12 cellular contexts compared by ENCODE assay signal in the genomic region with DNA sequence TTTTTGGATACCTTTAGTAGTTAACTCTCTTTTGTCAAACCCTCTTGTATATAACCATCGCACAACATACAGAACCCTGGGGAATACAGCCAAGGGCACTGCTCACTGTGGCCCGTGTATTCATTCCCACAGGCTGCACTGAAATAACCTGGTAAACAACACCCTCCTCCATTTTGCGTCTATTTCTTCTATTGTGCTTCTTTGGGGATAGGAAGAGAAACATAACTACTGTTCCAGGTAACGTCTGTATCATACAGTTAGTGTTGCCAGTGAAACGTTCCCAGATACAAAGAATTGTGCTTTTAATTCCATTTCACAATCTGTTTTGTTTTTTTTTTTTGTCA. TPM values are rescaled to one million over a fixed set of nuclear protein-coding genes. Genes with fewer than 3 reads are reported as not detected.
DNase-seq lines count a peak whose midpoint lies in the region; ATAC-seq, FAIRE-seq and TF ChIP-seq lines count a peak whose summit lies in the region.
"Had no signal": no experiment of that assay in that cellular context is flagged by ENCODE, and none has a peak within 500 bp of the region (broad histone marks: within the 10 kb centered on the region; RNA-seq: fewer than 3 reads in every experiment).

No MANE protein-coding gene starts in this region.

- TF ChIP-seq CTCF in SK-N-SH (IDR thresholded peaks at IDR 0.05) (no peak), HepG2 (CRISPR knock-in tag; IDR thresholded peaks at IDR 0.05) (no peak)

- no peaks in the 10 kb centered on the region for H3K9me3 Mint-ChIP-seq in activated naive CD8-positive, alpha-beta T cell (ENCODE audit: low read depth)

- POLR2A ChIA-PET in SK-N-SH (lab: Yijun Ruan, JAX), result no interaction called here
- POLR2A ChIA-PET in HepG2 (lab: Yijun Ruan, JAX), result interaction anchor here (1.0 to 2.0 kb wide), 4 partner anchors 14 to 209 kb away, joined by 3 to 12 read pairs (median 4); partner anchors contain the start of gene ANKRD13A

- peaks cover 0 to 13% of the 10 kb centered on the region in 2 experiments; a peak in 3 of 4 replicates for H3K4me1 ChIP-seq in SK-N-SH (ENCODE audit: control insufficient read depth in 1 of 2, insufficient read depth in 2 of 2, low read depth in 1 of 2, low read length in 1 of 2)
- peaks cover 95% of the 10 kb centered on the region for H3K4me1 ChIP-seq in HepG2 (ENCODE audit: insufficient read depth, low read length)

- BruUV-seq in HepG2 (replicated peaks; lab: Mats Ljungman, UMichigan), result no TSS peak

- peak overlapping the region; percentile 9; the same call in 1 of the 2 replicates for H3K4me2 ChIP-seq in SK-N-SH
- peak overlapping the region; percentile 76 for H3K4me2 ChIP-seq in HepG2 (ENCODE audit: low read depth, low read length)

- no peaks in the 10 kb centered on the region for H3K9me2 ChIP-seq in SK-N-SH

- no peaks in the 10 kb centered on the region for H3K27me3 Mint-ChIP-seq in activated naive CD8-positive, alpha-beta T cell

- H3K4me1 Mint-ChIP-seq in activated naive CD8-positive, alpha-beta T cell (ENCODE audit: low read depth), result peaks cover 29% of the 10 kb centered on the region

- CTCF ChIA-PET in SK-N-SH (lab: Yijun Ruan, JAX), result interaction anchor here (1.2 kb wide), 1 partner anchor 10 kb away, joined by 5 read pairs; no protein-coding TSS in a partner anchor
- CTCF ChIA-PET in HepG2 (lab: Yijun Ruan, JAX; ENCODE audit: low intra/inter-chr PET ratio, low total read pairs), result no interaction called here

- TF ChIP-seq EP300 in SK-N-SH (IDR thresholded peaks at IDR 0.05; ENCODE audit: borderline replicate concordance in 1 of 2, low read depth in 1 of 2, low read length in 1 of 2) (no peak), HepG2 (IDR thresholded peaks at IDR 0.05; ENCODE audit: low read depth in 2 of 2, low read length in 2 of 2) (no peak), HepG2 (CRISPR knock-in tag; IDR thresholded peaks at IDR 0.05; ENCODE audit: borderline replicate concordance) (no peak)

- TF ChIP-seq POLR2A in HepG2 (IDR thresholded peaks at IDR 0.05; ENCODE audit: insufficient read depth in 1 of 2, low read depth in 2 of 2, low read length in 2 of 2), result no peak

- H4K20me1 ChIP-seq in SK-N-SH (ENCODE audit: insufficient read depth) (peaks cover 6% of the 10 kb centered on the region; the same call in 1 of the 2 replicates), HepG2 (ENCODE audit: insufficient read depth, low read length) (no peaks in the 10 kb centered on the region)

- H3K9me3 ChIP-seq in SK-N-SH, result no peaks in the 10 kb centered on the region
- no peaks in the 10 kb centered on the region for H3K9me3 ChIP-seq in HepG2 (ENCODE audit: low read length)

- H3K27me3 ChIP-seq in SK-N-SH (ENCODE audit: insufficient read depth) (no peaks in the 10 kb centered on the region), HepG2 (ENCODE audit: control insufficient read depth in 1 of 2, insufficient read depth in 2 of 2, low read length in 2 of 2) (no peaks in the 10 kb centered on the region)

- H3K27ac Mint-ChIP-seq in activated naive CD8-positive, alpha-beta T cell, result peak overlapping the region; percentile 75

- H3K79me2 ChIP-seq in SK-N-SH (ENCODE audit: insufficient read depth) (peaks cover 76% of the 10 kb centered on the region; the same call in 1 of the 2 replicates), HepG2 (ENCODE audit: insufficient read depth, low read length) (peaks cover 12% of the 10 kb centered on the region)

- H3K27ac ChIP-seq in SK-N-SH (ENCODE audit: low read depth in 2 of 2, low read length in 1 of 2), result peak overlapping the region; percentile 9 to 75; a peak in 3 of 4 replicates
- H3K27ac ChIP-seq in HepG2 (ENCODE audit: extremely low read length, insufficient read depth, low read length), result peak overlapping the region; percentile 96
- peak overlapping the region; percentile 58 for H3K27ac ChIP-seq in substantia nigra (ENCODE audit: low read depth, low read length, poor library complexity, severe bottlenecking)

- peaks cover 46% of the 10 kb centered on the region for H3F3A ChIP-seq in SK-N-SH (replicated peaks; ENCODE audit: insufficient read depth)

- in situ Hi-C loops in HepG2 (cut with HindIII; ENCODE audit: extremely low pct_ligation_motif_present, low pct_unique_long_range_greater_than_20kb), result no loop called here

- WGBS in SK-N-SH (ENCODE audit: low lambda C conversion rate), result 61% methylated on average over 5 of the region's 5 CpGs
- WGBS in HepG2 (ENCODE audit: low lambda C conversion rate), result 11% methylated on average over 5 of the region's 5 CpGs

- H3K9ac ChIP-seq in SK-N-SH (0 out of 2 replicates have a peak overlapping the region, but pooled peaks have one; percentile 18), HepG2 (ENCODE audit: insufficient read depth, low read depth, low read length) (peak overlapping the region; percentile 78)

- DNase-seq in SK-N-SH, result no peak
- DNase-seq in HepG2 (ENCODE audit: low spot score), result no peak
- DNase-seq in substantia nigra (lab: John Stamatoyannopoulos, UW), result no peak
- DNase-seq in Ammon's horn (ENCODE audit: low spot score), result no peak
- no peak for DNase-seq in cerebellar cortex (ENCODE audit: low spot score)
- DNase-seq: hippocampal formation; NCI-H146; stimulated activated CD8-positive, alpha-beta memory T cell treated with anti-CD3 and anti-CD28 coated beads, Interleukin-4, amount 100 ng/mL, for 48 hours had no signal

- peaks cover 10% of the 10 kb centered on the region for H3K36me3 Mint-ChIP-seq in activated naive CD8-positive, alpha-beta T cell

- no peak for ATAC-seq in SK-N-SH treated with all-trans-retinoic acid at 6 μM for 48 hours
- ATAC-seq in HepG2, result peak; percentile 21
- no peak for ATAC-seq in GM21737 (IDR thresholded peaks at IDR 0.05; ENCODE audit: unreplicated experiment)

- H3K4me3 ChIP-seq in SK-N-SH (ENCODE audit: low read depth in 2 of 2, low read length in 1 of 2) (no peak overlapping the region), HepG2 (replicated peaks in 1 of 3; ENCODE audit: insufficient read depth in 1 of 3, low read depth in 2 of 3, low read length in 3 of 3) (peak overlapping the region in 1 of 3 experiments; percentile 34; a peak in 1 of 6 replicates)

- H3K36me3 ChIP-seq in SK-N-SH (replicated peaks in 1 of 2; ENCODE audit: control insufficient read depth in 1 of 2, insufficient read depth in 2 of 2, low read length in 1 of 2) (peaks cover 39 to 42% of the 10 kb centered on the region in 2 experiments), HepG2 (replicated peaks in 1 of 2; ENCODE audit: control insufficient read depth in 1 of 2, insufficient read depth in 2 of 2, low read length in 2 of 2) (peaks cover 8 to 34% of the 10 kb centered on the region in 2 experiments)

- FAIRE-seq in HepG2 (lab: Jason Lieb, UNC), result no peak
- FAIRE-seq: A204.1 had no signal

- no peak overlapping the region for H2AFZ ChIP-seq in SK-N-SH (ENCODE audit: low read depth)
- H2AFZ ChIP-seq in HepG2 (ENCODE audit: low read length), result no peak overlapping the region

- peak overlapping the region; percentile 36 for H3K4me3 Mint-ChIP-seq in activated naive CD8-positive, alpha-beta T cell

- intact Hi-C loops in HepG2 (cut with micrococcal nuclease; ENCODE audit: unreplicated experiment), result loop anchor here (1.0 to 2.0 kb wide), 2 partner anchors 39 to 52 kb away; partner anchors contain the start of gene ANKRD13A

- TF ChIP-seq RAD21 in SK-N-SH (IDR thresholded peaks at IDR 0.05; ENCODE audit: low read length) (no peak), HepG2 (CRISPR knock-in tag; IDR thresholded peaks at IDR 0.05) (no peak)

RNA-seq across cellular contexts. Expression of gene C12orf76, which starts 9.6 kb away (rescaled TPM):
- 29.2 and 38.3 TPM in 2 replicates for polyA plus RNA-seq in SK-N-SH (2012; rRNA removed)
- polyA plus RNA-seq in SK-N-SH (2012; cell fraction: cytosol; rRNA removed), result 34.8 and 37.0 TPM in 2 replicates
- 34.6 and 50.8 TPM in 2 replicates for polyA plus RNA-seq in SK-N-SH (2012; cell fraction: nucleus; rRNA removed)
- 15.8 and 16.9 TPM in 2 replicates for total RNA-seq in HepG2 (2016; rRNA removed; fragmentation: Illumina TruSeq; extraction: Trizol)
- 6.8 and 8.8 TPM in 2 replicates for total RNA-seq in HepG2 (2016; cell fraction: cytosol; rRNA removed; fragmentation: Illumina TruSeq; extraction: Trizol; ENCODE audit: low read depth)
- 13.7 and 15.4 TPM in 2 replicates for total RNA-seq in HepG2 (2016; cell fraction: insoluble cytoplasmic fraction; rRNA removed; fragmentation: Illumina TruSeq; extraction: Trizol)
- 17.6 and 19.4 TPM in 2 replicates for total RNA-seq in HepG2 (2016; cell fraction: membrane; rRNA removed; fragmentation: Illumina TruSeq; extraction: Trizol)
- total RNA-seq in HepG2 (2016; cell fraction: nucleus; rRNA removed; fragmentation: Illumina TruSeq; extraction: Trizol), result 13.3 and 15.3 TPM in 2 replicates
- 38.4 and 40.6 TPM in 2 replicates for polyA plus RNA-seq in HepG2 (2011; rRNA removed)
- polyA plus RNA-seq in HepG2 (2011; cell fraction: cytosol; rRNA removed), result 34.5 and 40.6 TPM in 2 replicates
- 18.0 and 31.2 TPM in 2 replicates for polyA plus RNA-seq in HepG2 (2011; cell fraction: nucleus; rRNA removed)
- polyA plus RNA-seq in HepG2 (2012), result 33.1 and 35.3 TPM in 2 replicates
- polyA plus RNA-seq in HepG2 (2016; cell fraction: cytosol; fragmentation: Illumina TruSeq; extraction: Trizol; ENCODE audit: low read depth), result 9.1 and 11.1 TPM in 2 replicates
- 14.2 and 15.0 TPM in 2 replicates for polyA plus RNA-seq in HepG2 (2016; cell fraction: insoluble cytoplasmic fraction; fragmentation: Illumina TruSeq; extraction: Trizol; ENCODE audit: low read depth)
- polyA plus RNA-seq in HepG2 (2016; cell fraction: membrane; fragmentation: Illumina TruSeq; extraction: Trizol; ENCODE audit: low read depth), result 15.2 and 16.5 TPM in 2 replicates
- polyA plus RNA-seq in HepG2 (2016; cell fraction: nucleus; fragmentation: Illumina TruSeq; extraction: Trizol; ENCODE audit: insufficient read depth, low read depth), result 31.0 and 32.0 TPM in 2 replicates
- 7.5 and 15.0 TPM in 2 replicates for polyA minus RNA-seq in HepG2 (2011; rRNA and poly(A)+ RNA removed; ENCODE audit: low replicate concordance)
- polyA minus RNA-seq in HepG2 (2011; cell fraction: cytosol; rRNA and poly(A)+ RNA removed), result 17.7 and 19.8 TPM in 2 replicates
- polyA minus RNA-seq in HepG2 (2011; cell fraction: nucleus; rRNA and poly(A)+ RNA removed), result 12.7 and 15.9 TPM in 2 replicates

RNA-seq across cellular contexts. Expression of gene ANKRD13A, which starts 39.5 kb away (rescaled TPM):
- 42.8 and 55.1 TPM in 2 replicates for polyA plus RNA-seq in SK-N-SH (2012; rRNA removed)
- polyA plus RNA-seq in SK-N-SH (2012; cell fraction: cytosol; rRNA removed), result 49.7 and 50.8 TPM in 2 replicates
- 64.7 and 121 TPM in 2 replicates for polyA plus RNA-seq in SK-N-SH (2012; cell fraction: nucleus; rRNA removed)
- total RNA-seq in HepG2 (2016; rRNA removed; fragmentation: Illumina TruSeq; extraction: Trizol), result 34.1 and 40.7 TPM in 2 replicates
- 19.2 and 22.0 TPM in 2 replicates for total RNA-seq in HepG2 (2016; cell fraction: cytosol; rRNA removed; fragmentation: Illumina TruSeq; extraction: Trizol; ENCODE audit: low read depth)
- total RNA-seq in HepG2 (2016; cell fraction: insoluble cytoplasmic fraction; rRNA removed; fragmentation: Illumina TruSeq; extraction: Trizol), result 35.8 and 44.1 TPM in 2 replicates
- total RNA-seq in HepG2 (2016; cell fraction: membrane; rRNA removed; fragmentation: Illumina TruSeq; extraction: Trizol), result 36.6 and 37.4 TPM in 2 replicates
- total RNA-seq in HepG2 (2016; cell fraction: nucleus; rRNA removed; fragmentation: Illumina TruSeq; extraction: Trizol), result 27.2 and 29.0 TPM in 2 replicates
- 41.6 and 51.0 TPM in 2 replicates for polyA plus RNA-seq in HepG2 (2011; rRNA removed)
- polyA plus RNA-seq in HepG2 (2011; cell fraction: cytosol; rRNA removed), result 36.8 and 47.0 TPM in 2 replicates
- polyA plus RNA-seq in HepG2 (2011; cell fraction: nucleus; rRNA removed), result 90.0 and 92.3 TPM in 2 replicates
- polyA plus RNA-seq in HepG2 (2012), result 36.3 and 37.0 TPM in 2 replicates
- 6.9 and 7.4 TPM in 2 replicates for polyA plus RNA-seq in HepG2 (2016; cell fraction: cytosol; fragmentation: Illumina TruSeq; extraction: Trizol; ENCODE audit: low read depth)
- 32.2 and 35.3 TPM in 2 replicates for polyA plus RNA-seq in HepG2 (2016; cell fraction: insoluble cytoplasmic fraction; fragmentation: Illumina TruSeq; extraction: Trizol; ENCODE audit: low read depth)
- polyA plus RNA-seq in HepG2 (2016; cell fraction: membrane; fragmentation: Illumina TruSeq; extraction: Trizol; ENCODE audit: low read depth), result 19.0 and 20.8 TPM in 2 replicates
- 53.7 and 57.1 TPM in 2 replicates for polyA plus RNA-seq in HepG2 (2016; cell fraction: nucleus; fragmentation: Illumina TruSeq; extraction: Trizol; ENCODE audit: insufficient read depth, low read depth)
- polyA minus RNA-seq in HepG2 (2011; rRNA and poly(A)+ RNA removed; ENCODE audit: low replicate concordance), result 40.3 and 72.5 TPM in 2 replicates
- polyA minus RNA-seq in HepG2 (2011; cell fraction: cytosol; rRNA and poly(A)+ RNA removed), result 27.5 and 31.2 TPM in 2 replicates
- polyA minus RNA-seq in HepG2 (2011; cell fraction: nucleus; rRNA and poly(A)+ RNA removed), result 41.3 and 58.9 TPM in 2 replicates

RNA-seq across cellular contexts. Expression of gene GIT2, which starts 42.5 kb away (rescaled TPM):
- polyA plus RNA-seq in SK-N-SH (2012; rRNA removed) (21.2 and 23.1 TPM in 2 replicates), HepG2 (2011; rRNA removed) (18.7 and 19.8 TPM in 2 replicates)
- polyA plus RNA-seq in SK-N-SH (2012; cell fraction: cytosol; rRNA removed), result 18.1 and 20.1 TPM in 2 replicates
- polyA plus RNA-seq in SK-N-SH (2012; cell fraction: nucleus; rRNA removed), result 48.3 and 65.4 TPM in 2 replicates
- total RNA-seq in HepG2 (2016; rRNA removed; fragmentation: Illumina TruSeq; extraction: Trizol), result 15.2 and 18.4 TPM in 2 replicates
- total RNA-seq in HepG2 (2016; cell fraction: cytosol; rRNA removed; fragmentation: Illumina TruSeq; extraction: Trizol; ENCODE audit: low read depth), result 6.4 and 7.3 TPM in 2 replicates
- total RNA-seq in HepG2 (2016; cell fraction: insoluble cytoplasmic fraction; rRNA removed; fragmentation: Illumina TruSeq; extraction: Trizol), result 14.1 and 17.8 TPM in 2 replicates
- 9.0 and 9.5 TPM in 2 replicates for total RNA-seq in HepG2 (2016; cell fraction: membrane; rRNA removed; fragmentation: Illumina TruSeq; extraction: Trizol)
- total RNA-seq in HepG2 (2016; cell fraction: nucleus; rRNA removed; fragmentation: Illumina TruSeq; extraction: Trizol), result 31.9 and 34.5 TPM in 2 replicates
- 9.5 and 12.3 TPM in 2 replicates for polyA plus RNA-seq in HepG2 (2011; cell fraction: cytosol; rRNA removed)
- 50.5 and 56.5 TPM in 2 replicates for polyA plus RNA-seq in HepG2 (2011; cell fraction: nucleus; rRNA removed)
- 14.5 and 15.2 TPM in 2 replicates for polyA plus RNA-seq in HepG2 (2012)
- 0.65 and 0.83 TPM in 2 replicates for polyA plus RNA-seq in HepG2 (2016; cell fraction: cytosol; fragmentation: Illumina TruSeq; extraction: Trizol; ENCODE audit: low read depth)
- polyA plus RNA-seq in HepG2 (2016; cell fraction: insoluble cytoplasmic fraction; fragmentation: Illumina TruSeq; extraction: Trizol; ENCODE audit: low read depth), result 11.7 and 12.8 TPM in 2 replicates
- polyA plus RNA-seq in HepG2 (2016; cell fraction: membrane; fragmentation: Illumina TruSeq; extraction: Trizol; ENCODE audit: low read depth), result 2.2 and 2.5 TPM in 2 replicates
- polyA plus RNA-seq in HepG2 (2016; cell fraction: nucleus; fragmentation: Illumina TruSeq; extraction: Trizol; ENCODE audit: insufficient read depth, low read depth), result 59.1 and 66.0 TPM in 2 replicates
- polyA minus RNA-seq in HepG2 (2011; rRNA and poly(A)+ RNA removed; ENCODE audit: low replicate concordance), result 26.7 and 35.9 TPM in 2 replicates
- polyA minus RNA-seq in HepG2 (2011; cell fraction: cytosol; rRNA and poly(A)+ RNA removed), result 11.9 and 13.6 TPM in 2 replicates
- polyA minus RNA-seq in HepG2 (2011; cell fraction: nucleus; rRNA and poly(A)+ RNA removed), result 90.6 and 102 TPM in 2 replicates

Comparison
In these comparisons a context has a peak if more than half of its experiments do, and no peak if none do; other contexts are left out.
1. H3K27ac ChIP-seq: peak in every context shown above with its lines; median percentile 96 in HepG2; 58 in substantia nigra; 42 in SK-N-SH.
2. Of the 25 proteins assayed by ChIP-seq in both HepG2 and SK-N-SH: peak only in HepG2: POLR2AphosphoS5; only in SK-N-SH: none; in both: none; in neither: 24.